18 cellular contexts compared by ENCODE assay signal in the genomic region with DNA sequence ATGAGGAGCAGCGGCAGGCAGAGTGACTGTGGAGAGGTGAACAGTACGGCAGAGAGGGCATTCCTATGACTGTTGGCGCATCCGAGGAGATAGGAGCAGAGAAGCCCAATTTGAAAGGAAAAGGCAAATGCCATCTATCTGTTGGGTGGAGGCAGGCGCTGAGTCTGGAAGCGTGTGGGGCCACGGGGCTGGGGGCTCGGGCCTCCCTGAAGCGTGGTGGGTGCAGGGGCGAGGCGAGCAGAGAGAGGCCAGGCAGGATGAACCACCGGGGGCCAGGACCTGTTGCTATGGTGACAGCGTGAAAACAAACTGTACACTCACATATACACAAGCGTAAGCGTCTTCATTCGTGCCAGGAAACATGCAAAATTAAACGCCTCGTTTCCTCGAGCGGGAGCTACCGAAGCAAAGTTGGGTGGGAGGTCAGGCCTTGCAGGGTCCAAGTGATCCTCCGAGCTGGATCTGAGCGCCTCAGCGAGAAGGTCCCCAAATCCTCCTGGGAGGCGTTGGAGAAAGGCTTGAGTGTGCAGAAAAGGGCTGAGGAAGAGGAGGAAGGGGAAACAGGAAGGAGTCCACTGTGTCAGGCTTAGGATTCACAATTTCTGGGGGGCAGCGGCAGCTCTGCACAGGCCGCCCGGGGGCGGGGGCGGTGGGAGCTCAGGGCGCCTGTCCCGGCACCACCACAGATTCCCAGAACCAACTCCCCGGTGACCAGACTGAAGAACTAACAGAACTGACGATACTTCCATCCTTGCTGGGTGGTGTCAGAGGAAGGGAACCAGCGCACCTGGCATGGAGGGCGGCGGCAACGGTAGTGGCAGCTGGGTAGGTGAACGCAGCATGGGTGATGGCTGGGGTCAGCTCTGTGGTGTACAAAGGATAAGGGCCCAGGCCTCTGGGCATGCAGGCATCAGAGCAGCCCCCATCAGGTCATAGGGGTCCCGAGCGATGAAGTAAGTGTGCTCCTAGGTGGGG.
"Had no signal": no experiment of that assay in that cellular context is flagged by ENCODE, and none has a peak within 500 bp of the region (broad histone marks: within the 10 kb centered on the region; RNA-seq: fewer than 3 reads in every experiment).

No MANE protein-coding gene starts in this region.

- DNase-seq: activated CD4-positive, alpha-beta memory T cell treated with anti-CD3 and anti-CD28 coated beads for 36 hours; activated CD4-positive, alpha-beta T cell treated with anti-CD3 and anti-CD28 coated beads for 4 hours; activated CD8-positive, alpha-beta memory T cell treated with anti-CD3 and anti-CD28 coated beads, Interleukin-2, amount 50 U/mL, for 4 hours; activated T-cell treated with anti-CD3 and anti-CD28 coated beads, Interleukin-2, amount 50 U/mL, for 24 hours; anterior cingulate cortex; body of pancreas; colonic mucosa; effector CD8-positive, alpha-beta T cell; left cardiac atrium; naive thymus-derived CD8-positive, alpha-beta T cell; stimulated activated CD4-positive, alpha-beta T cell treated with anti-CD3 and anti-CD28 coated beads, Interleukin-2, amount 100 ng/mL, for 48 hours; stimulated activated naive CD4-positive, alpha-beta T cell treated with Interleukin-2 at 50 U/mL for 16 hours; T-helper 9 cell; transverse colon had no signal

- H3K4me3 Mint-ChIP-seq: activated CD4-positive, alpha-beta memory T cell treated with anti-CD3 and anti-CD28 coated beads for 36 hours; activated naive CD4-positive, alpha-beta T cell treated with anti-CD3 and anti-CD28 coated beads, Interleukin-2, amount 50 U/mL, for 24 hours; activated T-cell treated with anti-CD3 and anti-CD28 coated beads, Interleukin-2, amount 50 U/mL, for 24 hours; naive thymus-derived CD8-positive, alpha-beta T cell had no signal

- H3K4me1 Mint-ChIP-seq: activated naive CD4-positive, alpha-beta T cell treated with anti-CD3 and anti-CD28 coated beads, Interleukin-2, amount 50 U/mL, for 24 hours had no signal

- H3K27ac Mint-ChIP-seq: activated CD4-positive, alpha-beta memory T cell treated with anti-CD3 and anti-CD28 coated beads for 36 hours; activated naive CD4-positive, alpha-beta T cell treated with anti-CD3 and anti-CD28 coated beads, Interleukin-2, amount 50 U/mL, for 24 hours; activated T-cell treated with anti-CD3 and anti-CD28 coated beads, Interleukin-2, amount 50 U/mL, for 24 hours had no signal

- H3K9me3 ChIP-seq: body of pancreas, colonic mucosa, transverse colon had no signal

- H3K27me3 ChIP-seq: body of pancreas, colonic mucosa, transverse colon had no signal

- H3K27me3 Mint-ChIP-seq: activated CD4-positive, alpha-beta memory T cell treated with anti-CD3 and anti-CD28 coated beads for 36 hours; activated naive CD4-positive, alpha-beta T cell treated with anti-CD3 and anti-CD28 coated beads, Interleukin-2, amount 50 U/mL, for 24 hours; activated T-cell treated with anti-CD3 and anti-CD28 coated beads, Interleukin-2, amount 50 U/mL, for 24 hours; naive thymus-derived CD8-positive, alpha-beta T cell had no signal

- ATAC-seq: body of pancreas; left cardiac atrium; naive thymus-derived CD8-positive, alpha-beta T cell; right cardiac atrium had no signal

- H3K27ac ChIP-seq: body of pancreas, colonic mucosa, epithelial cell of prostate, transverse colon, VCaP had no signal

- H3K4me3 ChIP-seq: body of pancreas, colonic mucosa, transverse colon had no signal

- H3K36me3 ChIP-seq: colonic mucosa, transverse colon had no signal

- H3K4me1 ChIP-seq: body of pancreas, colonic mucosa, transverse colon had no signal
